1 cellular context compared by ENCODE assay signal in the genomic region with DNA sequence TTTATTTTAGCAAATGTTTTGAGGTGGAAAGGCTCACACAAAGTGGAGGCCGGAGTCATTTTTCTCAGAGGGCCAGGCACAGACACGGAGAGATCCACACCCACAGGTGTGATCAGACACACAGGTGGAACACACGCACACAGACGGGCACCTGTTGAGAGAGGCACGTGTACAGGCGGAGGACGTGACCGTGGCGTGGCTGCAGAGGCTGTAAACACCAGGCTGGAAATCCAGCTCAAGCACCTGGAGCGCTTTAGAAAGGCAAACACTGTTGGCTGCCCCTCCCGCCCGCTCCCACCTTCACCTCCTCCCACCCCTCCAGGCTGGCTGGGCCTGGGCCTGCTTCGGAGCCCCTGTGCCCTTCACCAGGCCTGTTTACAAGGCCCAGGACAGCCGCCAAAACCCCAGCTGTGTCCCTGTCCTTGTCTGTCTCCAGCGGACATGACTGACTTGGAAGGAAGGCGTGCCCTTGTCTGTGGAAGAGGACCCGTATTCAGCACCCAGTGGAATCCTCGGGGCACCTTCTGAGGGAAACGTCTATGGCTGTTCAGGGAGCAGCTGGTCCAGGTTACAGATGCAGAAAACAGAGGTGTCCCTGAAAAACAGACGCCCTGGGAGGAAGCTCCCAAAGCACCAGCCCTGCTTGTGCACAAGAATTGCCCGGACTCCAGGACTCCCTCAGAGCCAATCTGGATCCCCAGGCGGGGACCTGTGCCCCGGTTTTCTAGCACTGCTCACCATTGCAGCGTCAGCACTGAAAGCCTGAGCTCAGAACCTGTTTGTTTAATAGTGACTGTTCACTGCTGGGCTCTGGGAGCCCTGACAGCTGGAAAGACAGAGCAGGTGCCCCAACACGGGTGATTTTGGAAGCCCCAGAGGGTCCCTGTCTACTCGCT.
A peak's percentile ranks its signal among the peaks of the same experiment; 100 is the strongest.
TF ChIP-seq lines count a peak whose summit lies in the region.

No MANE protein-coding gene starts in this region.

TF ChIP-seq in HepG2, 621 proteins besides CTCF, POLR2A, EP300 and RAD21 (continued from another document and continues in another):
- TF ChIP-seq ELF1 (CRISPR knock-in tag; IDR thresholded peaks at IDR 0.05): no peak
- TF ChIP-seq ATAD3A (CRISPR knock-in tag; IDR thresholded peaks at IDR 0.05): no peak
- no peak for TF ChIP-seq CBX1 (IDR thresholded peaks at IDR 0.05; ENCODE audit: low read depth)
- peak; percentile 82 for TF ChIP-seq ZFY (CRISPR knock-in tag; IDR thresholded peaks at IDR 0.05)
- TF ChIP-seq BCL6 (CRISPR knock-in tag; IDR thresholded peaks at IDR 0.05): peak; percentile 66
- TF ChIP-seq ZSCAN9 (CRISPR knock-in tag; IDR thresholded peaks at IDR 0.05; ENCODE audit: borderline replicate concordance): peak; percentile 30; the same call in 1 of the 2 replicates
- TF ChIP-seq, protein P1, sequence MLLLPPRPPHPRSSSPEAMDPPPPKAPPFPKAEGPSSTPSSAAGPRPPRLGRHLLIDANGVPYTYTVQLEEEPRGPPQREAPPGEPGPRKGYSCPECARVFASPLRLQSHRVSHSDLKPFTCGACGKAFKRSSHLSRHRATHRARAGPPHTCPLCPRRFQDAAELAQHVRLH (CRISPR knock-in tag; IDR thresholded peaks at IDR 0.05; ENCODE audit: borderline replicate concordance, low read depth): peak; percentile 42; the same call in 1 of the 2 replicates
- no peak for TF ChIP-seq SRSF9 (IDR thresholded peaks at IDR 0.05; ENCODE audit: borderline replicate concordance, insufficient read depth, low read depth, low read length, poor library complexity, severe bottlenecking)
- TF ChIP-seq, protein P2, sequence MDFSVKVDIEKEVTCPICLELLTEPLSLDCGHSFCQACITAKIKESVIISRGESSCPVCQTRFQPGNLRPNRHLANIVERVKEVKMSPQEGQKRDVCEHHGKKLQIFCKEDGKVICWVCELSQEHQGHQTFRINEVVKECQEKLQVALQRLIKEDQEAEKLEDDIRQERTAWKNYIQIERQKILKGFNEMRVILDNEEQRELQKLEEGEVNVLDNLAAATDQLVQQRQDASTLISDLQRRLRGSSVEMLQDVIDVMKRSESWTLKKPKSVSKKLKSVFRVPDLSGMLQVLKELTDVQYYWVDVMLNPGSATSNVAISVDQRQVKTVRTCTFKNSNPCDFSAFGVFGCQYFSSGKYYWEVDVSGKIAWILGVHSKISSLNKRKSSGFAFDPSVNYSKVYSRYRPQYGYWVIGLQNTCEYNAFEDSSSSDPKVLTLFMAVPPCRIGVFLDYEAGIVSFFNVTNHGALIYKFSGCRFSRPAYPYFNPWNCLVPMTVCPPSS (IDR thresholded peaks at IDR 0.05): no peak
- TF ChIP-seq FOXJ3 (CRISPR knock-in tag; IDR thresholded peaks at IDR 0.05; ENCODE audit: borderline replicate concordance): peak; percentile 48
- TF ChIP-seq KDM6A (CRISPR knock-in tag; IDR thresholded peaks at IDR 0.05; ENCODE audit: low read depth): no peak; the same call in 1 of the 2 replicates
- TF ChIP-seq ZNF83 (CRISPR knock-in tag; IDR thresholded peaks at IDR 0.05; ENCODE audit: borderline replicate concordance): no peak
- TF ChIP-seq, protein P3, sequence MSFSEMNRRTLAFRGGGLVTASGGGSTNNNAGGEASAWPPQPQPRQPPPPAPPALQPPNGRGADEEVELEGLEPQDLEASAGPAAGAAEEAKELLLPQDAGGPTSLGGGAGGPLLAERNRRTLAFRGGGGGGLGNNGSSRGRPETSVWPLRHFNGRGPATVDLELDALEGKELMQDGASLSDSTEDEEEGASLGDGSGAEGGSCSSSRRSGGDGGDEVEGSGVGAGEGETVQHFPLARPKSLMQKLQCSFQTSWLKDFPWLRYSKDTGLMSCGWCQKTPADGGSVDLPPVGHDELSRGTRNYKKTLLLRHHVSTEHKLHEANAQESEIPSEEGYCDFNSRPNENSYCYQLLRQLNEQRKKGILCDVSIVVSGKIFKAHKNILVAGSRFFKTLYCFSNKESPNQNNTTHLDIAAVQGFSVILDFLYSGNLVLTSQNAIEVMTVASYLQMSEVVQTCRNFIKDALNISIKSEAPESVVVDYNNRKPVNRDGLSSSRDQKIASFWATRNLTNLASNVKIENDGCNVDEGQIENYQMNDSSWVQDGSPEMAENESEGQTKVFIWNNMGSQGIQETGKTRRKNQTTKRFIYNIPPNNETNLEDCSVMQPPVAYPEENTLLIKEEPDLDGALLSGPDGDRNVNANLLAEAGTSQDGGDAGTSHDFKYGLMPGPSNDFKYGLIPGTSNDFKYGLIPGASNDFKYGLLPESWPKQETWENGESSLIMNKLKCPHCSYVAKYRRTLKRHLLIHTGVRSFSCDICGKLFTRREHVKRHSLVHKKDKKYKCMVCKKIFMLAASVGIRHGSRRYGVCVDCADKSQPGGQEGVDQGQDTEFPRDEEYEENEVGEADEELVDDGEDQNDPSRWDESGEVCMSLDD (CRISPR knock-in tag; IDR thresholded peaks at IDR 0.05; ENCODE audit: borderline replicate concordance): peak; percentile 77; the same call in 1 of the 2 replicates
- TF ChIP-seq, protein P4, sequence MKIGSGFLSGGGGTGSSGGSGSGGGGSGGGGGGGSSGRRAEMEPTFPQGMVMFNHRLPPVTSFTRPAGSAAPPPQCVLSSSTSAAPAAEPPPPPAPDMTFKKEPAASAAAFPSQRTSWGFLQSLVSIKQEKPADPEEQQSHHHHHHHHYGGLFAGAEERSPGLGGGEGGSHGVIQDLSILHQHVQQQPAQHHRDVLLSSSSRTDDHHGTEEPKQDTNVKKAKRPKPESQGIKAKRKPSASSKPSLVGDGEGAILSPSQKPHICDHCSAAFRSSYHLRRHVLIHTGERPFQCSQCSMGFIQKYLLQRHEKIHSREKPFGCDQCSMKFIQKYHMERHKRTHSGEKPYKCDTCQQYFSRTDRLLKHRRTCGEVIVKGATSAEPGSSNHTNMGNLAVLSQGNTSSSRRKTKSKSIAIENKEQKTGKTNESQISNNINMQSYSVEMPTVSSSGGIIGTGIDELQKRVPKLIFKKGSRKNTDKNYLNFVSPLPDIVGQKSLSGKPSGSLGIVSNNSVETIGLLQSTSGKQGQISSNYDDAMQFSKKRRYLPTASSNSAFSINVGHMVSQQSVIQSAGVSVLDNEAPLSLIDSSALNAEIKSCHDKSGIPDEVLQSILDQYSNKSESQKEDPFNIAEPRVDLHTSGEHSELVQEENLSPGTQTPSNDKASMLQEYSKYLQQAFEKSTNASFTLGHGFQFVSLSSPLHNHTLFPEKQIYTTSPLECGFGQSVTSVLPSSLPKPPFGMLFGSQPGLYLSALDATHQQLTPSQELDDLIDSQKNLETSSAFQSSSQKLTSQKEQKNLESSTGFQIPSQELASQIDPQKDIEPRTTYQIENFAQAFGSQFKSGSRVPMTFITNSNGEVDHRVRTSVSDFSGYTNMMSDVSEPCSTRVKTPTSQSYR (CRISPR knock-in tag; IDR thresholded peaks at IDR 0.05; ENCODE audit: borderline replicate concordance): no peak
- TF ChIP-seq SMYD3 (CRISPR knock-in tag; IDR thresholded peaks at IDR 0.05): no peak
- no peak; the same call in 1 of the 2 replicates for TF ChIP-seq ZNF772 (CRISPR knock-in tag; IDR thresholded peaks at IDR 0.05)
- no peak for TF ChIP-seq TBL1XR1 (IDR thresholded peaks at IDR 0.05; ENCODE audit: borderline replicate concordance, low read length, partially characterized antibody)
- TF ChIP-seq BHLHE40 (IDR thresholded peaks at IDR 0.05; ENCODE audit: low read length): peak; percentile 41; the same call in 1 of the 2 replicates
- TF ChIP-seq, protein P5, sequence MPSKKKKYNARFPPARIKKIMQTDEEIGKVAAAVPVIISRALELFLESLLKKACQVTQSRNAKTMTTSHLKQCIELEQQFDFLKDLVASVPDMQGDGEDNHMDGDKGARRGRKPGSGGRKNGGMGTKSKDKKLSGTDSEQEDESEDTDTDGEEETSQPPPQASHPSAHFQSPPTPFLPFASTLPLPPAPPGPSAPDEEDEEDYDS (CRISPR knock-in tag; IDR thresholded peaks at IDR 0.05): peak; percentile 52; the same call in 1 of the 2 replicates
- TF ChIP-seq HCFC1 (IDR thresholded peaks at IDR 0.05; ENCODE audit: low read depth, low read length): no peak
- TF ChIP-seq TAF15 (IDR thresholded peaks at IDR 0.05; ENCODE audit: low read depth, low read length, poor library complexity, severe bottlenecking): no peak
- TF ChIP-seq ZNF549 (CRISPR knock-in tag; IDR thresholded peaks at IDR 0.05): no peak
- TF ChIP-seq ZFYVE20 (CRISPR knock-in tag; IDR thresholded peaks at IDR 0.05; ENCODE audit: borderline replicate concordance, low read depth): no peak
- TF ChIP-seq SP5 (CRISPR knock-in tag; IDR thresholded peaks at IDR 0.05; ENCODE audit: borderline replicate concordance, low read depth): peak; percentile 52
- peak; percentile 8; the same call in 1 of the 2 replicates for TF ChIP-seq ISL2 (CRISPR knock-in tag; IDR thresholded peaks at IDR 0.05)
- TF ChIP-seq, protein P6, sequence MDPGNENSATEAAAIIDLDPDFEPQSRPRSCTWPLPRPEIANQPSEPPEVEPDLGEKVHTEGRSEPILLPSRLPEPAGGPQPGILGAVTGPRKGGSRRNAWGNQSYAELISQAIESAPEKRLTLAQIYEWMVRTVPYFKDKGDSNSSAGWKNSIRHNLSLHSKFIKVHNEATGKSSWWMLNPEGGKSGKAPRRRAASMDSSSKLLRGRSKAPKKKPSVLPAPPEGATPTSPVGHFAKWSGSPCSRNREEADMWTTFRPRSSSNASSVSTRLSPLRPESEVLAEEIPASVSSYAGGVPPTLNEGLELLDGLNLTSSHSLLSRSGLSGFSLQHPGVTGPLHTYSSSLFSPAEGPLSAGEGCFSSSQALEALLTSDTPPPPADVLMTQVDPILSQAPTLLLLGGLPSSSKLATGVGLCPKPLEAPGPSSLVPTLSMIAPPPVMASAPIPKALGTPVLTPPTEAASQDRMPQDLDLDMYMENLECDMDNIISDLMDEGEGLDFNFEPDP (CRISPR knock-in tag; conservative IDR thresholded peaks at IDR 0.05): peak; percentile 86; the same call in 1 of the 2 replicates
- TF ChIP-seq AHR (CRISPR knock-in tag; IDR thresholded peaks at IDR 0.05): peak; percentile 61; the same call in 1 of the 2 replicates
- TF ChIP-seq SYNCRIP (IDR thresholded peaks at IDR 0.05; ENCODE audit: insufficient read depth, low read depth, low read length): no peak
- TF ChIP-seq, protein P7, sequence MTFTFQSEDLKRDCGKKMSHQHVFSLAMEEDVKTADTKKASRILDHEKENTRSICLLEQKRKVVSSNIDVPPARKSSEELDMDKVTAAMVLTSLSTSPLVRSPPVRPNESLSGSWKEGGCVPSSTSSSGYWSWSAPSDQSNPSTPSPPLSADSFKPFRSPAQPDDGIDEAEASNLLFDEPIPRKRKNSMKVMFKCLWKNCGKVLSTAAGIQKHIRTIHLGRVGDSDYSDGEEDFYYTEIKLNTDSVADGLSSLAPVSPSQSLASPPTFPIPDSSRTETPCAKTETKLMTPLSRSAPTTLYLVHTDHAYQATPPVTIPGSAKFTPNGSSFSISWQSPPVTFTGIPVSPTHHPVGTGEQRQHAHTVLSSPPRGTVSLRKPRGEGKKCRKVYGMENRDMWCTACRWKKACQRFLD (CRISPR knock-in tag; IDR thresholded peaks at IDR 0.05; ENCODE audit: borderline replicate concordance): no peak
- TF ChIP-seq, protein P8, sequence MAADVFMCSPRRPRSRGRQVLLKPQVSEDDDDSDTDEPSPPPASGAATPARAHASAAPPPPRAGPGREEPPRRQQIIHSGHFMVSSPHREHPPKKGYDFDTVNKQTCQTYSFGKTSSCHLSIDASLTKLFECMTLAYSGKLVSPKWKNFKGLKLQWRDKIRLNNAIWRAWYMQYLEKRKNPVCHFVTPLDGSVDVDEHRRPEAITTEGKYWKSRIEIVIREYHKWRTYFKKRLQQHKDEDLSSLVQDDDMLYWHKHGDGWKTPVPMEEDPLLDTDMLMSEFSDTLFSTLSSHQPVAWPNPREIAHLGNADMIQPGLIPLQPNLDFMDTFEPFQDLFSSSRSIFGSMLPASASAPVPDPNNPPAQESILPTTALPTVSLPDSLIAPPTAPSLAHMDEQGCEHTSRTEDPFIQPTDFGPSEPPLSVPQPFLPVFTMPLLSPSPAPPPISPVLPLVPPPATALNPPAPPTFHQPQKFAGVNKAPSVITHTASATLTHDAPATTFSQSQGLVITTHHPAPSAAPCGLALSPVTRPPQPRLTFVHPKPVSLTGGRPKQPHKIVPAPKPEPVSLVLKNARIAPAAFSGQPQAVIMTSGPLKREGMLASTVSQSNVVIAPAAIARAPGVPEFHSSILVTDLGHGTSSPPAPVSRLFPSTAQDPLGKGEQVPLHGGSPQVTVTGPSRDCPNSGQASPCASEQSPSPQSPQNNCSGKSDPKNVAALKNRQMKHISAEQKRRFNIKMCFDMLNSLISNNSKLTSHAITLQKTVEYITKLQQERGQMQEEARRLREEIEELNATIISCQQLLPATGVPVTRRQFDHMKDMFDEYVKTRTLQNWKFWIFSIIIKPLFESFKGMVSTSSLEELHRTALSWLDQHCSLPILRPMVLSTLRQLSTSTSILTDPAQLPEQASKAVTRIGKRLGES (CRISPR knock-in tag; IDR thresholded peaks at IDR 0.05; ENCODE audit: borderline replicate concordance): 0 out of 2 replicates have a peak, but pooled peaks have one; percentile 41
- TF ChIP-seq, protein P9, sequence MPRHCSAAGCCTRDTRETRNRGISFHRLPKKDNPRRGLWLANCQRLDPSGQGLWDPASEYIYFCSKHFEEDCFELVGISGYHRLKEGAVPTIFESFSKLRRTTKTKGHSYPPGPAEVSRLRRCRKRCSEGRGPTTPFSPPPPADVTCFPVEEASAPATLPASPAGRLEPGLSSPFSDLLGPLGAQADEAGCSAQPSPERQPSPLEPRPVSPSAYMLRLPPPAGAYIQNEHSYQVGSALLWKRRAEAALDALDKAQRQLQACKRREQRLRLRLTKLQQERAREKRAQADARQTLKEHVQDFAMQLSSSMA (CRISPR knock-in tag; IDR thresholded peaks at IDR 0.05): 0 out of 2 replicates have a peak, but pooled peaks have one; percentile 68
- TF ChIP-seq PAF1 (CRISPR knock-in tag; IDR thresholded peaks at IDR 0.05): no peak
- no peak for TF ChIP-seq SUZ12 (IDR thresholded peaks at IDR 0.05; ENCODE audit: low read depth, low read length)
- TF ChIP-seq ZNF558 (CRISPR knock-in tag; IDR thresholded peaks at IDR 0.05; ENCODE audit: borderline replicate concordance): no peak; the same call in 1 of the 2 replicates
- no peak for TF ChIP-seq ARNT (IDR thresholded peaks at IDR 0.05)
- no peak for TF ChIP-seq KDM5A (IDR thresholded peaks at IDR 0.05; ENCODE audit: borderline replicate concordance, low read length)
- peak; percentile 31 for TF ChIP-seq ELF3 (CRISPR knock-in tag; IDR thresholded peaks at IDR 0.05)
- TF ChIP-seq MATR3 (CRISPR knock-in tag; IDR thresholded peaks at IDR 0.05): no peak
- no peak for TF ChIP-seq SIN3A (IDR thresholded peaks at IDR 0.05; ENCODE audit: borderline replicate concordance, low read depth, low read length)
- no peak for TF ChIP-seq ZNF878 (CRISPR knock-in tag; IDR thresholded peaks at IDR 0.05)
- TF ChIP-seq, protein P10, sequence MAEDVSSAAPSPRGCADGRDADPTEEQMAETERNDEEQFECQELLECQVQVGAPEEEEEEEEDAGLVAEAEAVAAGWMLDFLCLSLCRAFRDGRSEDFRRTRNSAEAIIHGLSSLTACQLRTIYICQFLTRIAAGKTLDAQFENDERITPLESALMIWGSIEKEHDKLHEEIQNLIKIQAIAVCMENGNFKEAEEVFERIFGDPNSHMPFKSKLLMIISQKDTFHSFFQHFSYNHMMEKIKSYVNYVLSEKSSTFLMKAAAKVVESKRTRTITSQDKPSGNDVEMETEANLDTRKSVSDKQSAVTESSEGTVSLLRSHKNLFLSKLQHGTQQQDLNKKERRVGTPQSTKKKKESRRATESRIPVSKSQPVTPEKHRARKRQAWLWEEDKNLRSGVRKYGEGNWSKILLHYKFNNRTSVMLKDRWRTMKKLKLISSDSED (CRISPR knock-in tag; IDR thresholded peaks at IDR 0.05): no peak
- 0 out of 2 replicates have a peak, but pooled peaks have one; percentile 26 for TF ChIP-seq ZNF160 (CRISPR knock-in tag; IDR thresholded peaks at IDR 0.05)
- no peak for TF ChIP-seq NFE2 (CRISPR knock-in tag; IDR thresholded peaks at IDR 0.05)
- peak; percentile 53; the same call in 1 of the 2 replicates for TF ChIP-seq KDM3A (CRISPR knock-in tag; IDR thresholded peaks at IDR 0.05; ENCODE audit: low read depth)
- no peak for TF ChIP-seq ARNT2 (CRISPR knock-in tag; IDR thresholded peaks at IDR 0.05; ENCODE audit: low read depth)
